Comparison of ENCODE assay signal across 10 cellular contexts in the genomic region with DNA sequence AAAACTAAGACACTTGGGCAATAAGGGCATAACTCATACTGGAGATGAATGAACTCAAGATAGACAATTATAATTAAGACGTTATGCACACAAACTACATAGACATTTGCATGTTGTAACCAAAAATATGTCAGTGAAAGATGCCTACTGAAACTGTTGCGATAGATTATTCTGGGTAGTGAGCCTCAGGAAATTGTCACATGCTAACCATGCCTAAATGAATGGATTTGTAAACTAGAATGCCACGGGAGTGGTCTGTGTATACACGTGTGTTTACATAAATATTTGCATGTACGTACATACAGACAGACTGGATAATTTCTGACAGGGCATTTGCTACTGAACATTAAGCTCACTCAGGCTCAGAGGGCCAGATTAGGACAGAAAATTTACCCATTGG. TPM values are rescaled to one million over a fixed set of nuclear protein-coding genes. Genes with fewer than 3 reads are reported as not detected.
DNase-seq lines count a peak whose midpoint lies in the region; ATAC-seq, FAIRE-seq and TF ChIP-seq lines count a peak whose summit lies in the region.
"Had no signal": no experiment of that assay in that cellular context is flagged by ENCODE, and none has a peak within 500 bp of the region (broad histone marks: within the 10 kb centered on the region; RNA-seq: fewer than 3 reads in every experiment).

No MANE protein-coding gene starts in this region.

- POLR2A ChIA-PET in HepG2 (lab: Yijun Ruan, JAX), result no interaction called here
- POLR2A ChIA-PET in MCF 10A (lab: Yijun Ruan, JAX), result interaction anchor here (0.8 kb wide), 1 partner anchor 17 kb away, joined by 3 read pairs; a partner anchor contains a TSS

- no peaks in the 10 kb centered on the region for H4K20me1 ChIP-seq in HepG2 (ENCODE audit: insufficient read depth, low read length)

- TF ChIP-seq CTCF in HepG2 (CRISPR knock-in tag; IDR thresholded peaks at IDR 0.05), result no peak
- no peak for TF ChIP-seq CTCF in right lobe of liver (IDR thresholded peaks at IDR 0.05)
- TF ChIP-seq CTCF in MCF 10A (IDR thresholded peaks at IDR 0.05; ENCODE audit: unreplicated experiment), result no peak
- no peak for TF ChIP-seq CTCF in ascending aorta (IDR thresholded peaks at IDR 0.05)

- no peak for ATAC-seq in HepG2
- no peak for ATAC-seq in right lobe of liver
- ATAC-seq in HG03159 (IDR thresholded peaks at IDR 0.05; ENCODE audit: unreplicated experiment), result peak; percentile 44
- no peak for ATAC-seq in HG03460 (IDR thresholded peaks at IDR 0.05; ENCODE audit: unreplicated experiment)

- H3K36me3 ChIP-seq in HepG2 (replicated peaks in 1 of 2; ENCODE audit: control insufficient read depth in 1 of 2, insufficient read depth in 2 of 2, low read length in 2 of 2) (no peaks in the 10 kb centered on the region), right lobe of liver (no peaks in the 10 kb centered on the region), ascending aorta (no peaks in the 10 kb centered on the region)

- H3K27ac Mint-ChIP-seq in MCF 10A (ENCODE audit: low read depth, unreplicated experiment), result no peak overlapping the region

- H3K27me3 ChIP-seq in HepG2 (ENCODE audit: control insufficient read depth in 1 of 2, insufficient read depth in 2 of 2, low read length in 2 of 2) (no peaks in the 10 kb centered on the region; a peak in 1 of 5 replicates), right lobe of liver (no peaks in the 10 kb centered on the region), ascending aorta (no peaks in the 10 kb centered on the region)

- peak overlapping the region; percentile 73 for H3K4me3 Mint-ChIP-seq in MCF 10A (ENCODE audit: unreplicated experiment)

- intact Hi-C loops in HepG2 (cut with micrococcal nuclease; ENCODE audit: unreplicated experiment) (no loop called here), right lobe of liver (cut with DNase I) (no loop called here), MCF 10A (cut with micrococcal nuclease) (no loop called here), ascending aorta (cut with DNase I) (loop anchor here (10.0 kb wide), 1 partner anchor 930 kb away; a partner anchor contains a TSS)

- H2AFZ ChIP-seq in HepG2 (ENCODE audit: low read length), result no peak overlapping the region

- TF ChIP-seq POLR2A in HepG2 (IDR thresholded peaks at IDR 0.05; ENCODE audit: insufficient read depth in 1 of 2, low read depth in 2 of 2, low read length in 2 of 2), result no peak
- no peak for TF ChIP-seq POLR2A in right lobe of liver (IDR thresholded peaks at IDR 0.05)

- FAIRE-seq in HepG2 (lab: Jason Lieb, UNC), result no peak
- FAIRE-seq: endometrium, HTR-8/SVneo had no signal

- no peaks in the 10 kb centered on the region for H3K79me2 ChIP-seq in HepG2 (ENCODE audit: insufficient read depth, low read length)

- TF ChIP-seq RAD21 in HepG2 (CRISPR knock-in tag; IDR thresholded peaks at IDR 0.05), result no peak

- CTCF ChIA-PET in HepG2 (lab: Yijun Ruan, JAX; ENCODE audit: low intra/inter-chr PET ratio, low total read pairs) (no interaction called here), MCF 10A (lab: Yijun Ruan, JAX) (interaction anchor here (0.5 to 0.6 kb wide), 2 partner anchors 507 to 1656 kb away, joined by 3 to 4 read pairs; no protein-coding TSS in a partner anchor)

- H3K27ac ChIP-seq in HepG2 (ENCODE audit: extremely low read length, insufficient read depth, low read length) (no peak overlapping the region), right lobe of liver (no peak overlapping the region), ascending aorta (no peak overlapping the region)

- H3K36me3 Mint-ChIP-seq in MCF 10A (ENCODE audit: insufficient read depth, unreplicated experiment), result no peaks in the 10 kb centered on the region

- H3K4me1 Mint-ChIP-seq in MCF 10A (ENCODE audit: insufficient read depth, unreplicated experiment), result no peaks in the 10 kb centered on the region

- WGBS in HepG2 (ENCODE audit: low lambda C conversion rate), result 75% methylated on average over 5 of the region's 5 CpGs
- 57% methylated on average over 5 of the region's 5 CpGs for WGBS in right lobe of liver (ENCODE audit: insufficient coverage, low coverage, low lambda C conversion rate, missing lambda C conversion rate)

- in situ Hi-C loops in HepG2 (cut with HindIII; ENCODE audit: extremely low pct_ligation_motif_present, low pct_unique_long_range_greater_than_20kb), result no loop called here

- no peaks in the 10 kb centered on the region for H3K27me3 Mint-ChIP-seq in MCF 10A (ENCODE audit: insufficient read depth, unreplicated experiment)

- no peak for TF ChIP-seq EP300 in HepG2 (IDR thresholded peaks at IDR 0.05; ENCODE audit: low read depth in 2 of 2, low read length in 2 of 2)
- TF ChIP-seq EP300 in HepG2 (CRISPR knock-in tag; IDR thresholded peaks at IDR 0.05; ENCODE audit: borderline replicate concordance), result no peak

- no peaks in the 10 kb centered on the region for H3K9me3 ChIP-seq in HepG2 (ENCODE audit: low read length)
- no peaks in the 10 kb centered on the region for H3K9me3 ChIP-seq in right lobe of liver
- H3K9me3 ChIP-seq in ascending aorta, result no peaks in the 10 kb centered on the region

- no peak overlapping the region for H3K9ac ChIP-seq in HepG2 (ENCODE audit: insufficient read depth, low read depth, low read length)

- H3K4me1 ChIP-seq in HepG2 (ENCODE audit: insufficient read depth, low read length) (peaks cover 19% of the 10 kb centered on the region), right lobe of liver (no peaks in the 10 kb centered on the region), ascending aorta (peaks cover 0 to 6% of the 10 kb centered on the region in 2 donors)

- H3K4me3 ChIP-seq in HepG2 (replicated peaks in 1 of 3; ENCODE audit: insufficient read depth in 1 of 3, low read depth in 2 of 3, low read length in 3 of 3) (no peak overlapping the region), right lobe of liver (no peak overlapping the region), ascending aorta (peak overlapping the region in 1 of 2 donors; percentile 79)

- BruUV-seq in HepG2 (replicated peaks; lab: Mats Ljungman, UMichigan), result no TSS peak
- BruUV-seq in MCF 10A (replicated peaks; lab: Mats Ljungman, UMichigan), result no TSS peak

- DNase-seq in HepG2 (ENCODE audit: low spot score) (no peak), right lobe of liver (no peak), MCF 10A (ENCODE audit: unreplicated experiment) (no peak), dedifferentiated amniotic fluid mesenchymal stem cell (ENCODE audit: extremely low spot score) (no peak), ascending aorta (ENCODE audit: low spot score in 2 of 2) (no peak)
- DNase-seq in activated naive CD4-positive, alpha-beta T cell (lab: John Stamatoyannopoulos, UW), result no peak

- H3K4me2 ChIP-seq in HepG2 (ENCODE audit: low read depth, low read length), result no peak overlapping the region

- no peaks in the 10 kb centered on the region for H3K9me3 Mint-ChIP-seq in MCF 10A (ENCODE audit: unreplicated experiment)

RNA-seq across cellular contexts. Expression of a gene that starts 1.2 kb away (rescaled TPM):
- total RNA-seq in HepG2 (2016; rRNA removed; fragmentation: Illumina TruSeq; extraction: Trizol) (0.44 and 1.3 TPM in 2 replicates), right lobe of liver (under 1 TPM; 0.29 to 0.99 (median 0.71) TPM), MCF 10A (2022) (0.49 TPM in 1 of 2 replicates, not detected in the other), ascending aorta (14.6 TPM)
- 0.18 TPM in 1 of 2 replicates, not detected in the other for total RNA-seq in HepG2 (2016; cell fraction: cytosol; rRNA removed; fragmentation: Illumina TruSeq; extraction: Trizol; ENCODE audit: low read depth)
- total RNA-seq in HepG2 (2016; cell fraction: insoluble cytoplasmic fraction; rRNA removed; fragmentation: Illumina TruSeq; extraction: Trizol), result 0.41 and 0.76 TPM in 2 replicates
- total RNA-seq in HepG2 (2016; cell fraction: membrane; rRNA removed; fragmentation: Illumina TruSeq; extraction: Trizol), result 0.12 and 0.21 TPM in 2 replicates
- total RNA-seq in HepG2 (2016; cell fraction: nucleus; rRNA removed; fragmentation: Illumina TruSeq; extraction: Trizol), result 2.1 and 2.6 TPM in 2 replicates
- polyA plus RNA-seq in HepG2 (2011; rRNA removed), result 1.5 and 2.1 TPM in 2 replicates
- 0.16 and 0.46 TPM in 2 replicates for polyA plus RNA-seq in HepG2 (2011; cell fraction: cytosol; rRNA removed)
- 2.0 and 2.8 TPM in 2 replicates for polyA plus RNA-seq in HepG2 (2011; cell fraction: nucleus; rRNA removed)
- 1.1 and 1.2 TPM in 2 replicates for polyA plus RNA-seq in HepG2 (2012)
- not detected in 2 replicates for polyA plus RNA-seq in HepG2 (2016; cell fraction: cytosol; fragmentation: Illumina TruSeq; extraction: Trizol; ENCODE audit: low read depth)
- 0.57 and 0.63 TPM in 2 replicates for polyA plus RNA-seq in HepG2 (2016; cell fraction: insoluble cytoplasmic fraction; fragmentation: Illumina TruSeq; extraction: Trizol; ENCODE audit: low read depth)
- polyA plus RNA-seq in HepG2 (2016; cell fraction: membrane; fragmentation: Illumina TruSeq; extraction: Trizol; ENCODE audit: low read depth), result 0.15 and 0.18 TPM in 2 replicates
- 2.9 and 4.1 TPM in 2 replicates for polyA plus RNA-seq in HepG2 (2016; cell fraction: nucleus; fragmentation: Illumina TruSeq; extraction: Trizol; ENCODE audit: insufficient read depth, low read depth)
- polyA minus RNA-seq in HepG2 (2011; rRNA and poly(A)+ RNA removed; ENCODE audit: low replicate concordance), result 0.40 TPM in 1 of 2 replicates, not detected in the other
- not detected in 2 replicates for polyA minus RNA-seq in HepG2 (2011; cell fraction: cytosol; rRNA and poly(A)+ RNA removed)
- 2.4 and 3.0 TPM in 2 replicates for polyA minus RNA-seq in HepG2 (2011; cell fraction: nucleus; rRNA and poly(A)+ RNA removed)

RNA-seq across cellular contexts. Expression of a gene that starts 17.7 kb away (rescaled TPM):
- total RNA-seq in HepG2 (2016; rRNA removed; fragmentation: Illumina TruSeq; extraction: Trizol) (14.6 and 23.8 TPM in 2 replicates), right lobe of liver (10 to 100 TPM; 16.8 to 28.1 (median 22.4) TPM), MCF 10A (2022) (15.4 and 15.5 TPM in 2 replicates), ascending aorta (9.7 TPM)
- total RNA-seq in HepG2 (2016; cell fraction: cytosol; rRNA removed; fragmentation: Illumina TruSeq; extraction: Trizol; ENCODE audit: low read depth), result 3.1 and 3.3 TPM in 2 replicates
- total RNA-seq in HepG2 (2016; cell fraction: insoluble cytoplasmic fraction; rRNA removed; fragmentation: Illumina TruSeq; extraction: Trizol), result 15.3 and 24.1 TPM in 2 replicates
- 4.3 and 4.7 TPM in 2 replicates for total RNA-seq in HepG2 (2016; cell fraction: membrane; rRNA removed; fragmentation: Illumina TruSeq; extraction: Trizol)
- 7.8 and 9.0 TPM in 2 replicates for total RNA-seq in HepG2 (2016; cell fraction: nucleus; rRNA removed; fragmentation: Illumina TruSeq; extraction: Trizol)
- 11.7 and 13.7 TPM in 2 replicates for polyA plus RNA-seq in HepG2 (2011; rRNA removed)
- polyA plus RNA-seq in HepG2 (2011; cell fraction: cytosol; rRNA removed), result 5.4 and 8.4 TPM in 2 replicates
- polyA plus RNA-seq in HepG2 (2011; cell fraction: nucleus; rRNA removed), result 4.2 and 7.0 TPM in 2 replicates
- polyA plus RNA-seq in HepG2 (2012), result 7.9 and 8.7 TPM in 2 replicates
- polyA plus RNA-seq in HepG2 (2016; cell fraction: cytosol; fragmentation: Illumina TruSeq; extraction: Trizol; ENCODE audit: low read depth), result 1.9 and 2.0 TPM in 2 replicates
- polyA plus RNA-seq in HepG2 (2016; cell fraction: insoluble cytoplasmic fraction; fragmentation: Illumina TruSeq; extraction: Trizol; ENCODE audit: low read depth), result 24.3 and 26.7 TPM in 2 replicates
- polyA plus RNA-seq in HepG2 (2016; cell fraction: membrane; fragmentation: Illumina TruSeq; extraction: Trizol; ENCODE audit: low read depth), result 3.3 and 3.6 TPM in 2 replicates
- 12.3 and 12.4 TPM in 2 replicates for polyA plus RNA-seq in HepG2 (2016; cell fraction: nucleus; fragmentation: Illumina TruSeq; extraction: Trizol; ENCODE audit: insufficient read depth, low read depth)
- polyA minus RNA-seq in HepG2 (2011; rRNA and poly(A)+ RNA removed; ENCODE audit: low replicate concordance), result 3.1 and 4.9 TPM in 2 replicates
- 4.4 and 4.6 TPM in 2 replicates for polyA minus RNA-seq in HepG2 (2011; cell fraction: cytosol; rRNA and poly(A)+ RNA removed)
- polyA minus RNA-seq in HepG2 (2011; cell fraction: nucleus; rRNA and poly(A)+ RNA removed), result 8.6 and 9.1 TPM in 2 replicates
